In genomic region chr1:183869671-183870070, GRCh38 we compare ENCODE assay signal across 21 cellular contexts.
DNase-seq lines count a peak whose midpoint lies in the region; ATAC-seq and TF ChIP-seq lines count a peak whose summit lies in the region.
"Had no signal": no experiment of that assay in that cellular context is flagged by ENCODE, and none has a peak within 500 bp of the region (broad histone marks: within the 10 kb centered on the region; RNA-seq: fewer than 3 reads in every experiment).

No MANE protein-coding gene starts in this region.

- no peak for TF ChIP-seq POLR2A in upper lobe of left lung (IDR thresholded peaks at IDR 0.05)

- H3K27ac Mint-ChIP-seq in endothelial cell (ENCODE audit: unreplicated experiment) (peak overlapping the region; percentile 93), neural progenitor cell (peak overlapping the region; percentile 35)
- H3K27ac Mint-ChIP-seq: activated naive CD4-positive, alpha-beta T cell treated with anti-CD3 and anti-CD28 coated beads, Interleukin-2, amount 10 ng/mL, durations not matched to agents 7 days and 5 days; CD4-positive, CD25-positive, alpha-beta regulatory T cell; effector memory CD8-positive, alpha-beta T cell; T-helper 1 cell treated with Interleukin-12 subunit alpha and Interleukin-12 subunit beta and Interleukin-4 antibody, amounts not matched to agents 30 μg/mL and 1 μg/mL, for 36 hours had no signal

- intact Hi-C loops in heart right ventricle (cut with DNase I), result loop anchor here in 2 of 10 donors (5.0 kb wide), 2 partner anchors 47 to 62 kb away; partner anchors contain the start of gene RGL1 (in 1 of the 2)
- intact Hi-C loops in cardiac septum (cut with DNase I), result loop anchor here (5.0 kb wide), 1 partner anchor 62 kb away; the partner anchor contains the start of gene RGL1

- 75 to 76% methylated on average over 3 of the region's 3 CpGs for WGBS in heart right ventricle, 2 donors
- WGBS in upper lobe of left lung, 2 donors, result 75 to 78% methylated on average over 1 to 3 of the region's 3 CpGs

- H3K36me3 Mint-ChIP-seq in endothelial cell (ENCODE audit: low read depth, unreplicated experiment) (peaks cover 11% of the 10 kb centered on the region), neural progenitor cell (peaks cover 23% of the 10 kb centered on the region)
- H3K36me3 Mint-ChIP-seq: CD4-positive, CD25-positive, alpha-beta regulatory T cell had no signal

- no peak overlapping the region for H3K9ac ChIP-seq in neural progenitor cell

- H3K9me3 Mint-ChIP-seq in endothelial cell (ENCODE audit: unreplicated experiment) (no peaks in the 10 kb centered on the region), neural progenitor cell (peaks cover 3% of the 10 kb centered on the region)
- H3K9me3 Mint-ChIP-seq: activated naive CD4-positive, alpha-beta T cell treated with anti-CD3 and anti-CD28 coated beads, Interleukin-2, amount 10 ng/mL, durations not matched to agents 7 days and 5 days; CD4-positive, CD25-positive, alpha-beta regulatory T cell; effector memory CD8-positive, alpha-beta T cell; T-helper 1 cell treated with Interleukin-12 subunit alpha and Interleukin-12 subunit beta and Interleukin-4 antibody, amounts not matched to agents 30 μg/mL and 1 μg/mL, for 36 hours had no signal

- H3K4me3 ChIP-seq in heart right ventricle, result no peak overlapping the region
- H3K4me3 ChIP-seq in neural progenitor cell, result no peak overlapping the region
- H3K4me3 ChIP-seq in upper lobe of left lung, result no peak overlapping the region
- H3K4me3 ChIP-seq: A549 had no signal

- no peaks in the 10 kb centered on the region for H3F3A ChIP-seq in neural progenitor cell (ENCODE audit: low read depth)

- DNase-seq in heart right ventricle (no peak), cardiac septum (ENCODE audit: low spot score) (no peak), endothelial cell (ENCODE audit: low spot score) (no peak), neural progenitor cell (ENCODE audit: low spot score) (no peak), upper lobe of left lung (no peak), NCI-H2171 (lab: John Stamatoyannopoulos, UW) (no peak)
- DNase-seq: activated naive CD4-positive, alpha-beta T cell treated with anti-CD3 and anti-CD28 coated beads, Interleukin-2, amount 10 ng/mL, durations not matched to agents 7 days and 5 days; brain microvascular endothelial cell; CD4-positive, CD25-positive, alpha-beta regulatory T cell; DMS79; effector memory CD8-positive, alpha-beta T cell; HCEC 1CT; NCI-H1694 treated with DMSO at 0.1 percent for 48 hours; NCI-H446; SHP77 treated with DMSO at 0.1 percent for 48 hours; stimulated activated CD4-positive, alpha-beta T cell treated with anti-CD3 and anti-CD28 coated beads, Interleukin-4, amount 100 ng/mL, for 4 hours had no signal

- H3K9me3 ChIP-seq in heart right ventricle, result no peaks in the 10 kb centered on the region
- no peaks in the 10 kb centered on the region for H3K9me3 ChIP-seq in neural progenitor cell (ENCODE audit: low read depth)
- no peaks in the 10 kb centered on the region for H3K9me3 ChIP-seq in upper lobe of left lung
- H3K9me3 ChIP-seq: A549, neutrophil had no signal

- TF ChIP-seq CTCF in heart right ventricle (IDR thresholded peaks at IDR 0.05) (no peak), endothelial cell (IDR thresholded peaks at IDR 0.05; ENCODE audit: unreplicated experiment) (no peak), neural progenitor cell (IDR thresholded peaks at IDR 0.05) (no peak), upper lobe of left lung (IDR thresholded peaks at IDR 0.05) (no peak)

- no peaks in the 10 kb centered on the region for H4K20me1 ChIP-seq in neural progenitor cell (ENCODE audit: low read depth)

- H3K27me3 ChIP-seq in heart right ventricle (no peaks in the 10 kb centered on the region), neural progenitor cell (no peaks in the 10 kb centered on the region), upper lobe of left lung (no peaks in the 10 kb centered on the region)
- H3K27me3 ChIP-seq: brain microvascular endothelial cell, neutrophil had no signal

- H3K27me3 Mint-ChIP-seq in endothelial cell (ENCODE audit: unreplicated experiment) (peaks cover 3% of the 10 kb centered on the region), neural progenitor cell (ENCODE audit: insufficient read depth, low read depth) (no peaks in the 10 kb centered on the region)
- H3K27me3 Mint-ChIP-seq: activated naive CD4-positive, alpha-beta T cell treated with anti-CD3 and anti-CD28 coated beads, Interleukin-2, amount 10 ng/mL, durations not matched to agents 7 days and 5 days; CD4-positive, CD25-positive, alpha-beta regulatory T cell; effector memory CD8-positive, alpha-beta T cell had no signal

- no peaks in the 10 kb centered on the region for H3K79me2 ChIP-seq in neural progenitor cell (ENCODE audit: low read depth)

- H2AFZ ChIP-seq in neural progenitor cell (replicated peaks), result no peak overlapping the region

- H3K36me3 ChIP-seq in heart right ventricle (peaks cover 0 to 27% (median 0%) of the 10 kb centered on the region in 9 donors), neural progenitor cell (no peaks in the 10 kb centered on the region), upper lobe of left lung (peaks cover 0 to 6% (median 1%) of the 10 kb centered on the region in 4 donors)
- H3K36me3 ChIP-seq: brain microvascular endothelial cell, neutrophil had no signal

- peaks cover 55% of the 10 kb centered on the region for H3K4me1 Mint-ChIP-seq in endothelial cell (ENCODE audit: unreplicated experiment)
- peaks cover 33% of the 10 kb centered on the region for H3K4me1 Mint-ChIP-seq in neural progenitor cell

- H3K27ac ChIP-seq in heart right ventricle (peak overlapping the region in 8 of 10 donors; percentile 64 to 88 (median 76)), neural progenitor cell (no peak overlapping the region), upper lobe of left lung (peak overlapping the region; percentile 56 to 89 (median 69))
- H3K27ac ChIP-seq: A549, brain microvascular endothelial cell, neutrophil had no signal

- no peak overlapping the region for H3K4me2 ChIP-seq in neural progenitor cell
- H3K4me2 ChIP-seq: A549 had no signal

- TF ChIP-seq EP300 in upper lobe of left lung (IDR thresholded peaks at IDR 0.05), result no peak

- H3K4me1 ChIP-seq in heart right ventricle (peaks cover 8 to 68% (median 53%) of the 10 kb centered on the region in 9 donors), neural progenitor cell (peaks cover 27% of the 10 kb centered on the region), upper lobe of left lung (peaks cover 36 to 44% (median 40%) of the 10 kb centered on the region in 4 donors)

- ATAC-seq in heart right ventricle (no peak), upper lobe of left lung (ENCODE audit: low FRiP score in 2 of 2) (no peak), HG02970 (IDR thresholded peaks at IDR 0.05; ENCODE audit: low FRiP score, unreplicated experiment) (no peak), HG03039 (IDR thresholded peaks at IDR 0.05; ENCODE audit: unreplicated experiment) (no peak)
- ATAC-seq: A549; effector memory CD8-positive, alpha-beta T cell had no signal

- H3K4me3 Mint-ChIP-seq in endothelial cell (ENCODE audit: unreplicated experiment) (peak overlapping the region; percentile 81), neural progenitor cell (peak overlapping the region; percentile 21)
- H3K4me3 Mint-ChIP-seq: activated naive CD4-positive, alpha-beta T cell treated with anti-CD3 and anti-CD28 coated beads, Interleukin-2, amount 10 ng/mL, durations not matched to agents 7 days and 5 days; CD4-positive, CD25-positive, alpha-beta regulatory T cell; effector memory CD8-positive, alpha-beta T cell; T-helper 1 cell treated with Interleukin-12 subunit alpha and Interleukin-12 subunit beta and Interleukin-4 antibody, amounts not matched to agents 30 μg/mL and 1 μg/mL, for 36 hours had no signal
